ENCODE assay signal across 8 cellular contexts in the genomic region with DNA sequence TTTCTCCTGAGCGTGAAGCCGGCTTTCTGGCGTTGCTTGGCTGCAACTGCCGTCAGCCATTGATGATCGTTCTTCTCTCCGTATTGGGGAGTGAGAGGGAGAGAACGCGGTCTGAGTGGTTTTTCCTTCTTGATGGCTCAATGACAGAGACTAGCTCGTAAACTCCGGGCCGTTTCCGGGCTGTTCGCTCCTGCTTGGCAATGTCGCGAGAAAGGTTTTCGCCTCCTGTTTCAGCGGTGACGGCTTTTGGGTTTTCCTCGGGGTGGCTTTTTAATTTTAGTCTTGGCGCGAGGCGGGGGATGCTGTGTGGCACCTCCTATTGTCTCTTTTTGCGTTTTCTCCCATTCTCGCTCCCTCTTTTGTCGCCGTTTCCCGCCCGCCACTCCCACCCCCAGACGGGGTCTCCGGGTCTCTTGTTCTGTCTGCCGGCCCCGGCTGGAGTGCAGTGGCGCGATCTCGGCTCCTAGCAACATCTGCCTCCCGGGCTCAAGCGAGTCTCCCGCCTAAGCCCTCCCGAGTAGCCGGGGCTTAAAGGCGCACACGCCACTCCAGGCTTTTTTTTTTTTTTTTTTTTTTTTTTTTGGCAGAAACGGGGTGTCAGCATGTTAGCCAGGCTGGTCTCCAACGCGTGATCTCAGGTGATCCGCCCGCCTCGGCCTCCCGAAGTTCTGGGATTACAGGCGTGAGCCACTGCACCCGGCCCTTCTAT. TPM values are rescaled to one million over a fixed set of nuclear protein-coding genes. Genes with fewer than 3 reads are reported as not detected.
DNase-seq lines count a peak whose midpoint lies in the region; ATAC-seq and TF ChIP-seq lines count a peak whose summit lies in the region.
"Not testable (repeated sequence)": the region's sequence is repeated elsewhere in the genome, so short reads cannot be mapped to it uniquely, and the experiment has no call there.

No MANE protein-coding gene starts in this region.

- not testable (repeated sequence) for H3K4me1 ChIP-seq in heart left ventricle; aorta (ENCODE audit: control insufficient read depth in 1 of 2, insufficient read depth in 2 of 2, low read length in 2 of 2)

- H3K9me3 Mint-ChIP-seq in WTC11; activated naive CD8-positive, alpha-beta T cell treated with anti-CD3 and anti-CD28 coated beads for 36 hours; osteocyte (ENCODE audit: unreplicated experiment): not testable (repeated sequence)

- not testable (repeated sequence) for H3K27me3 ChIP-seq in heart left ventricle; aorta (ENCODE audit: control insufficient read depth in 1 of 2, insufficient read depth in 2 of 2, low read length in 1 of 2)

- DNase-seq in WTC11 (ENCODE audit: low spot score) (peak; percentile 86), heart left ventricle (peak; percentile 20 to 82 (median 50)), osteocyte (ENCODE audit: extremely low spot score, unreplicated experiment) (peak; percentile 82), aorta (peak; percentile 81 to 88)
- peak; percentile 80 for DNase-seq in activated naive CD8-positive, alpha-beta T cell treated with anti-CD3 and anti-CD28 coated beads for 36 hours

- ATAC-seq in GM18909 (IDR thresholded peaks at IDR 0.05; ENCODE audit: poor library complexity, unreplicated experiment) (peak; percentile 80), GM21786 (IDR thresholded peaks at IDR 0.05; ENCODE audit: unreplicated experiment) (peak; percentile 30), HG03280 (IDR thresholded peaks at IDR 0.05; ENCODE audit: unreplicated experiment) (peak; percentile 37), WTC11 (peak; percentile 80), heart left ventricle (peak in 2 of 4 donors; percentile 31 to 65), aorta (ENCODE audit: low FRiP score) (peak; percentile 44)

- H3K36me3 Mint-ChIP-seq in WTC11; activated naive CD8-positive, alpha-beta T cell treated with anti-CD3 and anti-CD28 coated beads for 36 hours; osteocyte (ENCODE audit: unreplicated experiment): not testable (repeated sequence)

- POLR2A ChIA-PET in WTC11 (lab: Charles Lee) = not testable (repeated sequence)

- H3K27ac ChIP-seq in heart left ventricle = peak overlapping the region in 7 of 12 donors; percentile 38 to 75 (median 68)
- H3K27ac ChIP-seq in aorta (ENCODE audit: low read depth in 1 of 2, low read length in 2 of 2) = not testable (repeated sequence)

- H3K4me1 Mint-ChIP-seq in WTC11; activated naive CD8-positive, alpha-beta T cell treated with anti-CD3 and anti-CD28 coated beads for 36 hours; osteocyte (ENCODE audit: unreplicated experiment): not testable (repeated sequence)

- not testable (repeated sequence) for H3K36me3 ChIP-seq in heart left ventricle; aorta (ENCODE audit: control insufficient read depth in 1 of 2, insufficient read depth in 2 of 2, low read length in 1 of 2)

- H3K4me3 ChIP-seq in heart left ventricle = peak overlapping the region in 4 of 12 donors; percentile 14 to 41 (median 33)
- not testable (repeated sequence) for H3K4me3 ChIP-seq in aorta (ENCODE audit: low read length in 2 of 2)

- not testable (repeated sequence) for H3K27ac Mint-ChIP-seq in WTC11; activated naive CD8-positive, alpha-beta T cell treated with anti-CD3 and anti-CD28 coated beads for 36 hours; osteocyte (ENCODE audit: unreplicated experiment)

- H3K9me3 ChIP-seq in heart left ventricle; aorta (ENCODE audit: control insufficient read depth, low read length): not testable (repeated sequence)

- not testable (repeated sequence) for TF ChIP-seq POLR2A in heart left ventricle (IDR thresholded peaks at IDR 0.05)

- not testable (repeated sequence) for TF ChIP-seq CTCF in WTC11 (IDR thresholded peaks at IDR 0.05); heart left ventricle (IDR thresholded peaks at IDR 0.05); osteocyte (IDR thresholded peaks at IDR 0.05)

- H3K27me3 Mint-ChIP-seq in WTC11 (ENCODE audit: low read depth); activated naive CD8-positive, alpha-beta T cell treated with anti-CD3 and anti-CD28 coated beads for 36 hours; osteocyte (ENCODE audit: unreplicated experiment): not testable (repeated sequence)

- CTCF ChIA-PET in WTC11 (lab: Charles Lee) = not testable (repeated sequence)

- whole genome bisulfite sequencing in heart left ventricle, 4 donors = 0 to 1% (median 1%) methylated on average over 16 to 27 of the region's 51 CpGs
- 0% methylated on average over 23 of the region's 51 CpGs; no CpG with 5 or more reads in 1 of the 2 donors for WGBS in aorta, 2 donors

- intact Hi-C loops in heart left ventricle (cut with DNase I); aorta (cut with DNase I): not testable (repeated sequence)

- peak overlapping the region; percentile 27; the same call in 1 of the 2 replicates for H3K4me3 Mint-ChIP-seq in WTC11
- not testable (repeated sequence) for H3K4me3 Mint-ChIP-seq in activated naive CD8-positive, alpha-beta T cell treated with anti-CD3 and anti-CD28 coated beads for 36 hours; osteocyte (ENCODE audit: unreplicated experiment)

RNA-seq across cellular contexts. Expression of a gene that starts 15.4 kb away (rescaled TPM):
- total RNA-seq in WTC11 (2021) (0.50 to 0.59 TPM (median 0.55 TPM) in 3 replicates), heart left ventricle (1 to 10 TPM; 1.1 to 6.3 (median 2.1) TPM), osteocyte (not detected in 2 replicates), aorta (1 to 10 TPM; 4.0 to 6.3 TPM)
- total RNA-seq in activated naive CD8-positive, alpha-beta T cell treated with anti-CD3 and anti-CD28 coated beads for 36 hours = 10 to 100 TPM; 14.5 to 14.8 TPM
- polyA plus RNA-seq in heart left ventricle (1 to 10 TPM; 2.1 to 3.3 TPM), aorta (1 to 10 TPM in 1 of 2 donors, under 1 TPM in 1; 0.87 to 2.4 TPM)

RNA-seq across cellular contexts. Expression of a gene that starts 57.6 kb away (rescaled TPM):
- total RNA-seq in WTC11 (2021) (26.6 to 31.4 TPM (median 27.7 TPM) in 3 replicates), heart left ventricle (1 to 10 TPM; 1.2 to 7.4 (median 1.8) TPM), osteocyte (4.1 and 4.7 TPM in 2 replicates), aorta (10 to 100 TPM in 1 of 2 donors, 1 to 10 TPM in 1; 7.1 to 12.9 TPM)
- total RNA-seq in activated naive CD8-positive, alpha-beta T cell treated with anti-CD3 and anti-CD28 coated beads for 36 hours = 10 to 100 TPM; 10.3 to 10.4 TPM
- polyA plus RNA-seq in heart left ventricle (10 to 100 TPM in 1 of 2 donors, 1 to 10 TPM in 1; 1.5 to 12.8 TPM), aorta (1 to 10 TPM; 2.5 to 3.4 TPM)
